ENCODE assay signal across 17 cellular contexts in the genomic region with DNA sequence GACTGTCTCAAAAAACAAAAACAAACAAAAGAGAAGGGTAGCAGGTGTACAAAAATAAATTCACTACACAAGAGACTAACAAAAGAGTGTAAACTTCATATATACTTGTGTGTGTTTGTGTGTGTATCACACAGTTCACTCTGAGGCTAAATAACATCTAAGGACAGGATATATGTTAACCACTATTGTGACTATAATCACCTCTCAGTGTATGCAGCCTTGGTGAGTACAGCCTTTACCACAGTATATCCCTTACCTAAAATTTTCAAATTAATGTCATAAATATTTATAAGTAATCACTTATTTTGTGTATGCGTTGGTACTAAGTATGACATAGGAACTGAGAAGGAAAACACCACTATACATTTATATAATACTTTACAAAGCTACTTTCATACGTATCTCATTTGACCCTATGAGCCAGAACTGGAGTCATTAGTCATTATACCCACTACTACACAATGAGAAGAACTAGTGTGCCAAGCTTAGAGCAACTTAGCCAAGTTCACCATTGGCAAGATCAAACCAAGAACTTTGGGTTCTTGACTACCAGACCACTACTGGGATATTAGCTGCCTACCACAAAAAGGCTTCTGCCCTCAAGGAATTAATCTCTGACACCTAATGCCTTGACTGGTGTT.
DNase-seq lines count a peak whose midpoint lies in the region; ATAC-seq and TF ChIP-seq lines count a peak whose summit lies in the region.
"Had no signal": no experiment of that assay in that cellular context is flagged by ENCODE, and none has a peak within 500 bp of the region (broad histone marks: within the 10 kb centered on the region; RNA-seq: fewer than 3 reads in every experiment).

No MANE protein-coding gene starts in this region.

- no peak overlapping the region for H3K4me3 ChIP-seq in AG04450 (ENCODE audit: low read depth, low read length)
- H3K4me3 ChIP-seq in osteoblast (ENCODE audit: insufficient read depth, low read length), result no peak overlapping the region
- no peak overlapping the region for H3K4me3 ChIP-seq in upper lobe of left lung
- H3K4me3 ChIP-seq: body of pancreas, GM23338, SJSA1, stomach had no signal

- CTCF ChIA-PET in AG04450 (lab: Charles Lee), result interaction anchor here (0.6 to 6.3 kb wide), 9 partner anchors 14 to 125 kb away, joined by 3 to 33 read pairs (median 3); no protein-coding TSS in a partner anchor

- H3K9me3 ChIP-seq in AG04450 (ENCODE audit: control insufficient read depth, insufficient read depth, low read length) (no peaks in the 10 kb centered on the region), osteoblast (ENCODE audit: low read depth, low read length) (no peaks in the 10 kb centered on the region), upper lobe of left lung (no peaks in the 10 kb centered on the region)
- H3K9me3 ChIP-seq: body of pancreas, SJSA1, stomach had no signal

- H3K4me2 ChIP-seq in osteoblast (ENCODE audit: insufficient read depth, low read length), result no peak overlapping the region
- H3K4me2 ChIP-seq: GM23338 had no signal

- H3K4me3 Mint-ChIP-seq in HFFc6, result no peak overlapping the region
- H3K4me3 Mint-ChIP-seq: GM23338 had no signal

- H3K27me3 ChIP-seq in AG04450 (ENCODE audit: control insufficient read depth, insufficient read depth, low read length), result no peaks in the 10 kb centered on the region
- no peaks in the 10 kb centered on the region for H3K27me3 ChIP-seq in osteoblast (ENCODE audit: insufficient read depth, low read length)
- no peaks in the 10 kb centered on the region for H3K27me3 ChIP-seq in upper lobe of left lung
- H3K27me3 ChIP-seq: body of pancreas, SJSA1, stomach had no signal

- DNase-seq in AG04450 (ENCODE audit: low read depth, low spot score) (no peak), HFFc6 (no peak), osteoblast (ENCODE audit: insufficient read length, low spot score, missing footprints) (no peak), upper lobe of left lung (no peak), DMS53 treated with DMSO at 0.1 percent for 48 hours (lab: John Stamatoyannopoulos, UW; ENCODE audit: unreplicated experiment) (no peak), posterior vena cava (ENCODE audit: low spot score) (no peak)
- DNase-seq: activated CD8-positive, alpha-beta memory T cell treated with anti-CD3 and anti-CD28 coated beads for 24 hours; activated effector memory CD4-positive, alpha-beta T cell treated with anti-CD3 and anti-CD28 coated beads, Interleukin-2, amount 50 U/mL, for 16 hours; body of pancreas; left cardiac atrium; stimulated activated CD4-positive, alpha-beta T cell treated with anti-CD3 and anti-CD28 coated beads, Interleukin-12 subunit alpha, Interleukin-12 subunit beta, amount 100 ng/mL, for 4 hours; stomach had no signal

- POLR2A ChIA-PET in AG04450 (lab: Yijun Ruan, JAX), result no interaction called here

- H3K36me3 Mint-ChIP-seq in HFFc6 (ENCODE audit: low read depth), result no peaks in the 10 kb centered on the region

- H3K27ac ChIP-seq in AG04450 (ENCODE audit: low read depth, low read length), result peak overlapping the region; percentile 73
- peak overlapping the region; percentile 1 for H3K27ac ChIP-seq in angular gyrus (ENCODE audit: low read depth, low read length)
- peak overlapping the region; percentile 6 for H3K27ac ChIP-seq in osteoblast (ENCODE audit: low read depth, low read length)
- peak overlapping the region in 1 of 4 donors; percentile 30 for H3K27ac ChIP-seq in upper lobe of left lung
- H3K27ac ChIP-seq: body of pancreas, parathyroid adenoma, SJSA1 had no signal

- H3K4me1 ChIP-seq in osteoblast (ENCODE audit: insufficient read depth, low read length), result peaks cover 32% of the 10 kb centered on the region
- peaks cover 26 to 49% (median 41%) of the 10 kb centered on the region in 4 donors for H3K4me1 ChIP-seq in upper lobe of left lung
- H3K4me1 ChIP-seq: parathyroid adenoma had no signal

- H3K4me1 Mint-ChIP-seq in HFFc6 (ENCODE audit: low read depth), result peaks cover 45% of the 10 kb centered on the region

- 80 to 88% methylated on average over 2 of the region's 2 CpGs for WGBS in upper lobe of left lung, 2 donors

- no peak for TF ChIP-seq CTCF in AG04450 (IDR thresholded peaks at IDR 0.05; ENCODE audit: low read depth, low read length)
- no peak for TF ChIP-seq CTCF in HFFc6 (IDR thresholded peaks at IDR 0.05)
- no peak for TF ChIP-seq CTCF in osteoblast (IDR thresholded peaks at IDR 0.05; ENCODE audit: extremely low read depth, low read depth, low read length)
- TF ChIP-seq CTCF in upper lobe of left lung (IDR thresholded peaks at IDR 0.05), result no peak

- no peaks in the 10 kb centered on the region for H3K9me3 Mint-ChIP-seq in HFFc6

- no peak for TF ChIP-seq EP300 in upper lobe of left lung (IDR thresholded peaks at IDR 0.05)

- H2AFZ ChIP-seq in osteoblast (ENCODE audit: low read length), result no peak overlapping the region
- H2AFZ ChIP-seq: GM23338, parathyroid adenoma had no signal

- H3K79me2 ChIP-seq in osteoblast (ENCODE audit: insufficient read depth, low read length), result peaks cover 39% of the 10 kb centered on the region

- H4K20me1 ChIP-seq in osteoblast (ENCODE audit: insufficient read depth, low read length), result peaks cover 27% of the 10 kb centered on the region

- ATAC-seq in GM21360 (IDR thresholded peaks at IDR 0.05; ENCODE audit: unreplicated experiment) (no peak), upper lobe of left lung (ENCODE audit: low FRiP score in 2 of 2) (no peak)
- ATAC-seq: left cardiac atrium had no signal

- H3K36me3 ChIP-seq in osteoblast (ENCODE audit: insufficient read depth, low read length) (no peaks in the 10 kb centered on the region), upper lobe of left lung (no peaks in the 10 kb centered on the region)

- intact Hi-C loops in posterior vena cava (cut with DNase I), result loop anchor here in 1 of 2 donors (5.0 kb wide), 1 partner anchor 40 kb away; no protein-coding TSS in a partner anchor

- no peaks in the 10 kb centered on the region for H3K27me3 Mint-ChIP-seq in HFFc6 (ENCODE audit: insufficient read depth)

- H3K27ac Mint-ChIP-seq in HFFc6, result peak overlapping the region; percentile 35; the same call in 1 of the 2 replicates
- H3K27ac Mint-ChIP-seq: GM23338 had no signal

- TF ChIP-seq POLR2A in upper lobe of left lung (IDR thresholded peaks at IDR 0.05), result no peak
